In the genomic region with DNA sequence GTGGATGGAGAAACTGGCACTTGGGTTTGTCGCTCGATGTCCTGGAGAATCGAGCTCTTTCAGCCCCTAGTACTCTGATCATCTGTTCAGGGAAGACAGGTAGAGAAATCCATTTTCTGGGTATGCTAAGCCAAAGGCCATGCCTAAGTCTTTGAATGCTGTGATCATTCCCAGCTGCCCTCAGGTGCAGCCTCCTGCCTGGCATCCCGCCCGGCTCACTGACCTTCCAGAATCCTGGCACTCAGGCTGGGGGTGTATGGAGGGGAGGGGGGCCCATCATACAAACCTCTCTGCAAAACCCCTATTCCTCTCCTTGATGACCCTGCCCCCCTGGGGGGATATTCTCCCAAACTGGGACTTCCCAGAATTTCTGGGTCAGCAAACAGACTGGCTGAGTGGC, we compare ENCODE assay signal across 35 cellular contexts. TPM values are rescaled to one million over a fixed set of nuclear protein-coding genes. Genes with fewer than 3 reads are reported as not detected.
"Had no signal": no experiment of that assay in that cellular context is flagged by ENCODE, and none has a peak within 500 bp of the region (broad histone marks: within the 10 kb centered on the region; RNA-seq: fewer than 3 reads in every experiment).

No MANE protein-coding gene starts in this region.

- FAIRE-seq: RCC 7860 had no signal

- DNase-seq: Karpas-422, MM.1S, MV-4-11, NCI-H1092, NCI-H1105, NCI-H1417 treated with DMSO at 0.1 percent for 48 hours, NCI-H1436 treated with DMSO at 0.1 percent for 48 hours, NCI-H1694 treated with DMSO at 0.1 percent for 48 hours, NCI-H187 treated with DMSO at 0.1 percent for 48 hours, NCI-H2029, NCI-H2081, NCI-H2171 treated with DMSO at 0.1 percent for 48 hours, NCI-H2227 treated with DMSO at 0.1 percent for 48 hours, NCI-H345, NCI-H446, NCI-H510A treated with DMSO at 0.1 percent for 48 hours, NCI-H524 treated with DMSO at 0.1 percent for 48 hours, NCI-H526 treated with DMSO at 0.1 percent for 48 hours, NCI-H774, PC-9, SHP77, SIG-M5, SJCRH30, T-cell had no signal

- ATAC-seq: Panc1, Right ventricle myocardium inferior, SK-N-SH treated with all-trans-retinoic acid at 6 μM for 48 hours, T-cell had no signal

- H3K27ac ChIP-seq: PC-9, RWPE1, SJCRH30, SK-N-MC had no signal

- H3K4me1 ChIP-seq: SJCRH30 had no signal

- H3K36me3 ChIP-seq: SJCRH30 had no signal

- H3K9me3 ChIP-seq: SJCRH30 had no signal

- H3K4me3 ChIP-seq: PC-9, SJCRH30, SK-N-MC had no signal

- H2AFZ ChIP-seq: PC-9 had no signal

- H3K4me2 ChIP-seq: PC-9 had no signal

RNA-seq across cellular contexts. Expression of gene C20orf203, which starts 28.6 kb away (rescaled TPM):
- total RNA-seq: LHCN-M2, MCF 10A, NCI-H460, PC-9, Right ventricle myocardium inferior, RPMI7951, SJCRH30, SK-MEL-5 had no signal
